9 cellular contexts compared by ENCODE assay signal in the genomic region with DNA sequence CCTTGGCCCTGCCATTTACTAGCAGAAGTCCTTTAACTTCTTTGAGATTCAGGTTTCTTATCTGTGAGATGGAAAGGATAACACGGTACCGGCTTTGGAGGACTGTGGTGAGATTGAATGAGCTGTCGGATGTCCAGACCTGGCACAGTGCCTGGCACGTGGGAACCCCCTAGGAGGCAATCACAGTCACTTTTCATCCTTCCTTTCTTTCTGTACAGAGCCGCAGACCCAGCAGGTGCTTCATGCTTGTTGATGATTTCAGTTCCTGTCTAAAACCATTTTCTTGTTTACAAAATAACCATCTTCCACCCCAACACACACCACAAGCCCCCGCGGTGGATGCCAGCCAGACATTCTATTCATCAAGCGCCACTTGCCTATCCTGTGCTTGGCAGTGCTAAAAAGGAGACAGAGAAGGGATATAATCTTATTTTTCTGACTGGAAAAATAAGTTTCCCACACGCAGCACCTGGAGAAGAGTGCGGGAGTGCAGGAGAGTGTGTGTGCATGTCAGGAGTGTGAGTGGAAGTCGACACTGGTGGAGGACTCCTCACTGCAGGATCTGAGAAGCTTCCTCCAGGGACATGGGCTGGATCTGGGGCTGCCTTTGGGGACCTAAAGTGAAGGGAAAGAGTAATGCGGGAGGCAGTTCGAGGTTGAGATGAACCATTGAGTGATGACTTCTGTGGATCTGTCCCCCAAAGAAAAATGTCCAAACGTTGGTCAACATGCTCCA.
A peak's percentile ranks its signal among the peaks of the same experiment; 100 is the strongest.
DNase-seq lines count a peak whose midpoint lies in the region; ATAC-seq and TF ChIP-seq lines count a peak whose summit lies in the region.
"Had no signal": no experiment of that assay in that cellular context is flagged by ENCODE, and none has a peak within 500 bp of the region (broad histone marks: within the 10 kb centered on the region; RNA-seq: fewer than 3 reads in every experiment).

No MANE protein-coding gene starts in this region.

- no peak overlapping the region for H3K4me3 Mint-ChIP-seq in activated CD4-positive, alpha-beta T cell treated with anti-CD3 and anti-CD28 coated beads for 36 hours
- H3K4me3 Mint-ChIP-seq in natural killer cell: no peak overlapping the region

- H3K36me3 Mint-ChIP-seq in activated CD4-positive, alpha-beta T cell treated with anti-CD3 and anti-CD28 coated beads for 36 hours (ENCODE audit: low read depth): peaks cover 34% of the 10 kb centered on the region
- no peaks in the 10 kb centered on the region for H3K36me3 Mint-ChIP-seq in natural killer cell

- TF ChIP-seq CTCF in natural killer cell (IDR thresholded peaks at IDR 0.05): no peak

- no peaks in the 10 kb centered on the region for H3K9me3 Mint-ChIP-seq in activated CD4-positive, alpha-beta T cell treated with anti-CD3 and anti-CD28 coated beads for 36 hours (ENCODE audit: low read depth)
- H3K9me3 Mint-ChIP-seq in natural killer cell: no peaks in the 10 kb centered on the region

- peaks cover 64% of the 10 kb centered on the region for H3K4me1 Mint-ChIP-seq in activated CD4-positive, alpha-beta T cell treated with anti-CD3 and anti-CD28 coated beads for 36 hours
- peaks cover 55 to 74% of the 10 kb centered on the region in 2 donors for H3K4me1 Mint-ChIP-seq in natural killer cell

- H3K27me3 Mint-ChIP-seq in activated CD4-positive, alpha-beta T cell treated with anti-CD3 and anti-CD28 coated beads for 36 hours: no peaks in the 10 kb centered on the region
- H3K27me3 Mint-ChIP-seq in natural killer cell (ENCODE audit: low read depth in 2 of 2): no peaks in the 10 kb centered on the region

- no peak for ATAC-seq in activated CD4-positive, alpha-beta T cell treated with anti-CD3 and anti-CD28 coated beads for 36 hours
- peak; percentile 57 for ATAC-seq in GM21825 (IDR thresholded peaks at IDR 0.05; ENCODE audit: unreplicated experiment)
- ATAC-seq in natural killer cell: peak in 2 of 3 donors; percentile 28 to 31

- CTCF ChIA-PET in activated CD4-positive, alpha-beta T cell treated with anti-CD3 and anti-CD28 coated beads for 36 hours (lab: Charles Lee): interaction anchor here (0.7 to 1.8 kb wide), 4 partner anchors 9 to 80 kb away, joined by 3 to 8 read pairs (median 5); no protein-coding TSS in a partner anchor

- intact Hi-C loops in activated CD4-positive, alpha-beta T cell treated with anti-CD3 and anti-CD28 coated beads for 36 hours (cut with DNase I, micrococcal nuclease): no loop called here
- intact Hi-C loops in natural killer cell (cut with micrococcal nuclease): no loop called here

- H3K27ac Mint-ChIP-seq in activated CD4-positive, alpha-beta T cell treated with anti-CD3 and anti-CD28 coated beads for 36 hours: peak overlapping the region; percentile 40
- H3K27ac Mint-ChIP-seq in natural killer cell: peak overlapping the region; percentile 73 to 76

- DNase-seq in activated CD4-positive, alpha-beta T cell treated with anti-CD3 and anti-CD28 coated beads for 36 hours: no peak
- DNase-seq in activated CD4-positive, alpha-beta T cell treated with anti-CD3 and anti-CD28 coated beads, Interleukin-2, amount 50 U/mL, for 4 hours: no peak
- peak; percentile 91 for DNase-seq in NAMALWA (ENCODE audit: low spot score)
- no peak for DNase-seq in natural killer cell
- no peak for DNase-seq in HuH-7.5 (ENCODE audit: low spot score)
- no peak for DNase-seq in NCI-H1105 treated with DMSO at 0.1 percent for 48 hours (lab: John Stamatoyannopoulos, UW)
- DNase-seq in SHP77 (lab: John Stamatoyannopoulos, UW): no peak
- DNase-seq: activated CD4-positive, alpha-beta T cell treated with anti-CD3 and anti-CD28 coated beads for 48 hours had no signal

- POLR2A ChIA-PET in activated CD4-positive, alpha-beta T cell treated with anti-CD3 and anti-CD28 coated beads for 36 hours (lab: Charles Lee): no interaction called here
